8 cellular contexts compared by ENCODE assay signal in the genomic region with DNA sequence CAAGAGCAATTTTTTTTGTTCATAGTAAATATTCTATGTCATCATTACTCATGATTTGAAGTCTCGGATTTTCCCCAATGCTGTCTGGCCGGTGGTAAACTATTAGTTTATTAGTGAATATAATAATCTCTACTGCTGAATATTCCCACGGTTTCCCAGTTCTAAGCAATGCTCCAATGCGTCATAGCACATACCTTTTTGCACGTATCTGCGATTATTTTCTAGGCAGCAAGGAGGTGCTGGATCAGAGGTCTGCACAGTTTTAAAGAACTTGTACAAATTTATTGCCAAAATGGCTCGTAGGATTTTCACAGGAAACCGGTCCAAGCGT. TPM values are rescaled to one million over a fixed set of nuclear protein-coding genes. Genes with fewer than 3 reads are reported as not detected.
A peak's percentile ranks its signal among the peaks of the same experiment; 100 is the strongest.
DNase-seq lines count a peak whose midpoint lies in the region; ATAC-seq and TF ChIP-seq lines count a peak whose summit lies in the region.

No MANE protein-coding gene starts in this region.

- peaks cover 6% of the 10 kb centered on the region for H3K27me3 ChIP-seq in A673 (replicated peaks; ENCODE audit: insufficient read depth, low read depth, low read length, poor library complexity)
- H3K27me3 ChIP-seq in GM23338 (ENCODE audit: insufficient read depth): peaks cover 16% of the 10 kb centered on the region
- H3K27me3 ChIP-seq in colonic mucosa: peaks cover 11% of the 10 kb centered on the region
- H3K27me3 ChIP-seq in mucosa of rectum (ENCODE audit: control insufficient read depth in 2 of 2, insufficient read depth in 2 of 2, low read length in 2 of 2): peaks cover 7% of the 10 kb centered on the region in 2 donors

- TF ChIP-seq CTCF in A673 (conservative IDR thresholded peaks at IDR 0.05; ENCODE audit: low read depth, low read length) (no peak), GM23338 (conservative IDR thresholded peaks at IDR 0.05; ENCODE audit: low read depth in 2 of 2) (no peak), colonic mucosa (IDR thresholded peaks at IDR 0.05) (no peak)

- ATAC-seq in GM23338 (no peak), HG02623 (IDR thresholded peaks at IDR 0.05; ENCODE audit: unreplicated experiment) (no peak)

- H3K4me3 Mint-ChIP-seq in GM23338: peak overlapping the region; percentile 68

- no peaks in the 10 kb centered on the region for H3K79me2 ChIP-seq in GM23338 (replicated peaks; ENCODE audit: insufficient read depth)

- H3K4me1 ChIP-seq in A673 (ENCODE audit: insufficient read depth, low read length, poor library complexity, severe bottlenecking): no peaks in the 10 kb centered on the region
- peaks cover 14% of the 10 kb centered on the region; the same call in 1 of the 2 replicates for H3K4me1 ChIP-seq in GM23338 (ENCODE audit: insufficient read depth)
- H3K4me1 ChIP-seq in colonic mucosa: peaks cover 5% of the 10 kb centered on the region
- peaks cover 0 to 5% of the 10 kb centered on the region in 2 donors for H3K4me1 ChIP-seq in mucosa of rectum (ENCODE audit: control insufficient read depth in 2 of 2, insufficient read depth in 2 of 2, low read length in 2 of 2)

- H3K27ac ChIP-seq in A673 (ENCODE audit: low read depth, low read length, poor library complexity, severe bottlenecking): no peak overlapping the region
- no peak overlapping the region for H3K27ac ChIP-seq in GM23338 (ENCODE audit: low read depth)
- no peak overlapping the region for H3K27ac ChIP-seq in colonic mucosa
- no peak overlapping the region for H3K27ac ChIP-seq in mucosa of rectum (ENCODE audit: low read depth in 2 of 2, low read length in 2 of 2)

- H3K9me3 ChIP-seq in A673 (ENCODE audit: low read depth, low read length, poor library complexity, severe bottlenecking) (no peaks in the 10 kb centered on the region), colonic mucosa (no peaks in the 10 kb centered on the region), mucosa of rectum (ENCODE audit: control insufficient read depth in 2 of 2, low read length in 2 of 2) (no peaks in the 10 kb centered on the region)

- no peaks in the 10 kb centered on the region for H3K9me2 ChIP-seq in GM23338 (ENCODE audit: insufficient read depth)

- H3K9ac ChIP-seq in colonic mucosa (ENCODE audit: low read depth in 2 of 2, low read length in 2 of 2) (no peak overlapping the region), mucosa of rectum (ENCODE audit: low read depth in 1 of 2, low read length in 2 of 2) (peak overlapping the region in 1 of 2 donors; percentile 14)

- POLR2A ChIA-PET in A673 (lab: Charles Lee; ENCODE audit: low non-redundant PET): no interaction called here

- BruUV-seq in A673 (replicated peaks; lab: Mats Ljungman, UMichigan): no TSS peak

- intact Hi-C loops in A673 (cut with micrococcal nuclease; ENCODE audit: unreplicated experiment): no loop called here
- intact Hi-C loops in colonic mucosa (cut with DNase I): no loop called here

- H3F3A ChIP-seq in GM23338 (replicated peaks; ENCODE audit: low read depth): no peaks in the 10 kb centered on the region

- peak overlapping the region; percentile 89 for H3K4me2 ChIP-seq in GM23338

- no peaks in the 10 kb centered on the region; the same call in 1 of the 2 replicates for H4K20me1 ChIP-seq in GM23338 (replicated peaks; ENCODE audit: insufficient read depth)

- peaks cover 16% of the 10 kb centered on the region for H3K27me3 Mint-ChIP-seq in GM23338 (ENCODE audit: insufficient read depth, low read depth, poor library complexity)

- no peak for DNase-seq in A673 (ENCODE audit: low spot score)
- DNase-seq in GM23338 (ENCODE audit: low spot score): no peak
- DNase-seq in colonic mucosa: no peak
- no peak for DNase-seq in DMS79 treated with DMSO at 0.1 percent for 48 hours (lab: John Stamatoyannopoulos, UW)
- no peak for DNase-seq in globus pallidus (ENCODE audit: low spot score)
- no peak for DNase-seq in cerebellar cortex (ENCODE audit: low spot score)

- H3K36me3 ChIP-seq in A673 (ENCODE audit: insufficient read depth, low read length, poor library complexity, severe bottlenecking) (no peaks in the 10 kb centered on the region), GM23338 (ENCODE audit: insufficient read depth) (no peaks in the 10 kb centered on the region), colonic mucosa (no peaks in the 10 kb centered on the region), mucosa of rectum (ENCODE audit: control insufficient read depth in 2 of 2, insufficient read depth in 2 of 2, low read length in 2 of 2) (no peaks in the 10 kb centered on the region)

- no peak overlapping the region for H3K27ac Mint-ChIP-seq in GM23338

- CTCF ChIA-PET in A673 (lab: Charles Lee): interaction anchor here (0.6 kb wide), 1 partner anchor 82 kb away, joined by 3 read pairs; no protein-coding TSS in a partner anchor

- H2AFZ ChIP-seq in GM23338: peak overlapping the region; percentile 98

- no peaks in the 10 kb centered on the region for H3K36me3 Mint-ChIP-seq in GM23338 (ENCODE audit: low read depth)

- H3K9me3 Mint-ChIP-seq in GM23338: no peaks in the 10 kb centered on the region

- H3K4me1 Mint-ChIP-seq in GM23338: peaks cover 10% of the 10 kb centered on the region; the same call in 2 of the 3 replicates

- H3K4me3 ChIP-seq in A673 (ENCODE audit: low read depth, low read length, poor library complexity, severe bottlenecking) (peak overlapping the region; percentile 16), GM23338 (peak overlapping the region; percentile 81), colonic mucosa (peak overlapping the region; percentile 34), mucosa of rectum (ENCODE audit: low read length in 2 of 2) (peak overlapping the region; percentile 4 to 48)

TF ChIP-seq in GM23338, 12 proteins besides CTCF, POLR2A, EP300 and RAD21:
- TF ChIP-seq CREB1 (CRISPR knock-in tag; IDR thresholded peaks at IDR 0.05; ENCODE audit: low read depth): peak; percentile 26; the same call in 1 of the 2 replicates
- TF ChIP-seq, protein P1, sequence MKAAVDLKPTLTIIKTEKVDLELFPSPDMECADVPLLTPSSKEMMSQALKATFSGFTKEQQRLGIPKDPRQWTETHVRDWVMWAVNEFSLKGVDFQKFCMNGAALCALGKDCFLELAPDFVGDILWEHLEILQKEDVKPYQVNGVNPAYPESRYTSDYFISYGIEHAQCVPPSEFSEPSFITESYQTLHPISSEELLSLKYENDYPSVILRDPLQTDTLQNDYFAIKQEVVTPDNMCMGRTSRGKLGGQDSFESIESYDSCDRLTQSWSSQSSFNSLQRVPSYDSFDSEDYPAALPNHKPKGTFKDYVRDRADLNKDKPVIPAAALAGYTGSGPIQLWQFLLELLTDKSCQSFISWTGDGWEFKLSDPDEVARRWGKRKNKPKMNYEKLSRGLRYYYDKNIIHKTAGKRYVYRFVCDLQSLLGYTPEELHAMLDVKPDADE (IDR thresholded peaks at IDR 0.05): no peak

RNA-seq across cellular contexts. Expression of a gene that starts 43.9 kb away (rescaled TPM):
- total RNA-seq in A673 (2021): 2.4 and 3.3 TPM in 2 replicates
- total RNA-seq in GM23338 (2014; rRNA removed; shearing (Covaris generic)): 8.1 and 9.7 TPM in 2 replicates
- 5.2 and 5.6 TPM in 2 replicates for polyA plus RNA-seq in GM23338 (2016; fragmentation: Nextera tagmentation; extraction: Ambion mirVana)
- total RNA-seq in colonic mucosa: 1 to 10 TPM; 4.3 to 9.4 TPM

Comparison
In these comparisons a context has a peak if more than half of its experiments do, and no peak if none do; other contexts are left out.
1. H3K4me3 ChIP-seq: peak in every context shown above with its lines; median percentile 81 in GM23338; 34 in colonic mucosa; 26 in mucosa of rectum; 16 in A673.